8 cellular contexts compared by ENCODE assay signal in the genomic region with DNA sequence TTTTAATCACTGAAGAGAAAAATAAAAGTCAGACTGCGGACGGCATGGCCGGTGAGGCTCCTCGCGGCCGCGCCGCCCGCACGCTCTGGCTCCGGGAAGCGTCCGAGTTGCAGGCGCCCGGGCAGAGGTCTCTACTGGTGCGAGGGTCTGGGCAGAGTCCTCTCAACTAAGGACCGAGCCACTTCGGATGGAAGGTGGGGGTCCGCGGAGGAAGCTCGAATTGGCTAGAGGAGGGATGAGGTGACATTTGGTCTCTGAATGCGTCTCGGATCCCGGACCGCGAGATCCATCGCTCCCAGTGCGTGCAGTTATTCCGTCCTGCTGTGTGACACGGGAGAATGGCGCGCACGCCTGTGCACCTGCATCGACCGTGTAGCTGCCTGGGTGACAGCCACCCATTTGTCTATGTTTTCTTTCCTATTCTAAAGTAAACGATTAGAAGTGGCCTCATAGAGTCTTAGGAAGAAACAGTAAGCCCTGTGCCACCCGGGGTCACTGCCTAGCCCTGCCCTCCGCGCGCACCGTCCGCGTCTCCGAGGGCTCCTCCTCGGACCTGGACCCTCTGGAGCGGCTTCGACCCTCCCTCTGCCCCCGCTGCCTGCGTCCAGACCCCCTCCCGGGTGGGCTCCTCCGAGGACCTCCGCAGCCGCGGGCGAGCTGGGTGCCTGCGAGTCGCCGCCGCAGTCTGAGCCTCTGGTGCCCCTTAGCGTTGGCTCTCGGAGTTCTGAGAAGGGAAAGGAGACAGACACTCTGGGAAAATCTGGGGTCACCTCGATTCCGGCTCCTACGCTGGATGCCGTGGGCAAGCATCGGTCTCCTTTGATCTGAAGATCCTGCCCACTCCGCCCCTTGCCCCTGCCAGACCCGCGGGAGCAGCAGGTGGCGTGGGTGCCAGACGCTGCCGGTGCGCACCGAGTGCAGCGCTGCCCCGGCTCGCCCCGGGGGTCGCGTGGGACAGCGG.
A peak's percentile ranks its signal among the peaks of the same experiment; 100 is the strongest.
DNase-seq lines count a peak whose midpoint lies in the region; ATAC-seq and TF ChIP-seq lines count a peak whose summit lies in the region.

No MANE protein-coding gene starts in this region.

- H3K4me1 ChIP-seq in right atrium auricular region = peaks cover 0 to 26% of the 10 kb centered on the region in 2 donors

- no peak overlapping the region for H3K27ac Mint-ChIP-seq in activated T-cell treated with anti-CD3 and anti-CD28 coated beads, Interleukin-2, amount 50 U/mL, for 72 hours

- peaks cover 9 to 11% of the 10 kb centered on the region in 2 donors for H3K27me3 ChIP-seq in right atrium auricular region

- peak; percentile 38 to 43 for ATAC-seq in activated T-cell treated with anti-CD3 and anti-CD28 coated beads, Interleukin-2, amount 50 U/mL, for 72 hours (replicated peaks in 1 of 2)
- ATAC-seq in GM21786 (IDR thresholded peaks at IDR 0.05; ENCODE audit: unreplicated experiment) (no peak), GM19455 (IDR thresholded peaks at IDR 0.05; ENCODE audit: unreplicated experiment) (no peak), HG03025 (IDR thresholded peaks at IDR 0.05; ENCODE audit: low FRiP score, unreplicated experiment) (no peak)

- peak overlapping the region; percentile 11 to 45 for H3K4me3 ChIP-seq in right atrium auricular region
- H3K4me3 ChIP-seq in retinal pigment epithelial cell (ENCODE audit: low read length) = peak overlapping the region; percentile 87

- TF ChIP-seq CTCF in right atrium auricular region (IDR thresholded peaks at IDR 0.05) (peak in 1 of 2 donors; percentile 25), retinal pigment epithelial cell (conservative IDR thresholded peaks at IDR 0.05; ENCODE audit: low read depth, low read length) (peak; percentile 77)

- peaks cover 2 to 8% of the 10 kb centered on the region in 2 donors for H3K36me3 Mint-ChIP-seq in activated T-cell treated with anti-CD3 and anti-CD28 coated beads, Interleukin-2, amount 50 U/mL, for 72 hours (ENCODE audit: insufficient read depth in 2 of 2)

- H3K9me3 ChIP-seq in right atrium auricular region = no peaks in the 10 kb centered on the region

- H3K4me1 Mint-ChIP-seq in activated T-cell treated with anti-CD3 and anti-CD28 coated beads, Interleukin-2, amount 50 U/mL, for 72 hours (ENCODE audit: low read depth) = no peaks in the 10 kb centered on the region

- no peak overlapping the region for H3K27ac ChIP-seq in right atrium auricular region

- no peaks in the 10 kb centered on the region for H3K36me3 ChIP-seq in right atrium auricular region

- DNase-seq in DMS53 treated with DMSO at 0.1 percent for 48 hours (lab: John Stamatoyannopoulos, UW; ENCODE audit: unreplicated experiment) (peak; percentile 13), NCI-H1436 (lab: John Stamatoyannopoulos, UW) (peak; percentile 79), right atrium auricular region (ENCODE audit: low spot score) (no peak), retinal pigment epithelial cell (ENCODE audit: low read depth) (no peak)
- DNase-seq in activated T-cell treated with anti-CD3 and anti-CD28 coated beads, Interleukin-2, amount 50 U/mL, for 72 hours = peak; percentile 8 to 12

- no peaks in the 10 kb centered on the region for H3K9me3 Mint-ChIP-seq in activated T-cell treated with anti-CD3 and anti-CD28 coated beads, Interleukin-2, amount 50 U/mL, for 72 hours

- peaks cover 43% of the 10 kb centered on the region for H3K27me3 Mint-ChIP-seq in activated T-cell treated with anti-CD3 and anti-CD28 coated beads, Interleukin-2, amount 50 U/mL, for 72 hours (ENCODE audit: low read depth)

- H3K4me3 Mint-ChIP-seq in activated T-cell treated with anti-CD3 and anti-CD28 coated beads, Interleukin-2, amount 50 U/mL, for 72 hours = peak overlapping the region; percentile 78 to 85

Comparison
In these comparisons a context has a peak if more than half of its experiments do, and no peak if none do; other contexts are left out.
1. DNase-seq: peak in DMS53 treated with DMSO at 0.1 percent for 48 hours (single experiment), NCI-H1436 (single experiment) and activated T-cell treated with anti-CD3 and anti-CD28 coated beads, Interleukin-2, amount 50 U/mL, for 72 hours (2 of 2); none in right atrium auricular region (single experiment) and retinal pigment epithelial cell (single experiment).
2. ATAC-seq: peak in activated T-cell treated with anti-CD3 and anti-CD28 coated beads, Interleukin-2, amount 50 U/mL, for 72 hours (2 of 2); none in GM21786 (single experiment), GM19455 (single experiment) and HG03025 (single experiment).